Comparison of ENCODE assay signal across 1 cellular context in the genomic region with DNA sequence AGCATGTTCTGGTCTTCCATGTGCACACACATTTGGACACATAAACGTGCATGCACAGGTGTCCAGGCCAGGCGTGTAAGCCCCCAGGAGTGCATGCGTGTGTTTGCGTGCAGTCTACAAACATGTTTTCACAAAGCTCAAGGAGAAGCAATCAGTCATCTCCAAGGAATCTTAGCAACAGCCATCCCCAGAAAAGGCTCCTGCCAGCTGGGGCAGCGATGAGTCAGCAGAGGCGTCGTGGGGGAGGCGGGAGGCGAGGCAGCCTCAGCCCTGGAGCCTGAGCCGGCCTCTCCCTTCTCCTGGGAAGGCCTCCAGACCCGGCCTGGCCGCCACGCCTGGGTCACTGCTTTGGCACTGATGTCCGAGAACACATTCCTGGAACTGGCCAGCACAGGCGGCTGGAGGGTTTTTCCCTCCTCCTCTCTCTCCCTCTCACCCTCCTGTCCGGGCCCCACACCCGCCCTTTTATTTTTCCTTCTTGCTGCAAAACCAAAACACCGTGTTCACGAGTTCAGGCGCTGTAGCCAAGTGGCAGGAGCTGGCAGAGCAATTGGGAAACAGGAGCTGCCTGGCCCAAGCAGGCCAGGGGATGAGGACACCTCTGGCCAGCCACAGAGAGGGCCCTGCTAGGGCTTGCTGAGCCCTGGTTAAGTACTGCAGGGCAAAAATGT.
TF ChIP-seq lines count a peak whose summit lies in the region.

No MANE protein-coding gene starts in this region.

TF ChIP-seq in HEK293, 187 proteins besides CTCF, POLR2A, EP300 and RAD21 (continued from another document and continues in another):
- TF ChIP-seq, protein P1, sequence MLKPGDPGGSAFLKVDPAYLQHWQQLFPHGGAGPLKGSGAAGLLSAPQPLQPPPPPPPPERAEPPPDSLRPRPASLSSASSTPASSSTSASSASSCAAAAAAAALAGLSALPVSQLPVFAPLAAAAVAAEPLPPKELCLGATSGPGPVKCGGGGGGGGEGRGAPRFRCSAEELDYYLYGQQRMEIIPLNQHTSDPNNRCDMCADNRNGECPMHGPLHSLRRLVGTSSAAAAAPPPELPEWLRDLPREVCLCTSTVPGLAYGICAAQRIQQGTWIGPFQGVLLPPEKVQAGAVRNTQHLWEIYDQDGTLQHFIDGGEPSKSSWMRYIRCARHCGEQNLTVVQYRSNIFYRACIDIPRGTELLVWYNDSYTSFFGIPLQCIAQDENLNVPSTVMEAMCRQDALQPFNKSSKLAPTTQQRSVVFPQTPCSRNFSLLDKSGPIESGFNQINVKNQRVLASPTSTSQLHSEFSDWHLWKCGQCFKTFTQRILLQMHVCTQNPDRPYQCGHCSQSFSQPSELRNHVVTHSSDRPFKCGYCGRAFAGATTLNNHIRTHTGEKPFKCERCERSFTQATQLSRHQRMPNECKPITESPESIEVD (tag by site-specific recombination; IDR thresholded peaks at IDR 0.05), result no peak
- TF ChIP-seq ZNF335 (tag by site-specific recombination; conservative IDR thresholded peaks at IDR 0.05) (peak; percentile 77), ZBTB7A (tag by site-specific recombination; IDR thresholded peaks at IDR 0.05; ENCODE audit: low read depth) (no peak), ZBTB8A (tag by site-specific recombination; IDR thresholded peaks at IDR 0.05) (peak; percentile 93), ZEB2 (tag by site-specific recombination; IDR thresholded peaks at IDR 0.05) (peak; percentile 68), ZBTB1 (tag by site-specific recombination; IDR thresholded peaks at IDR 0.05) (no peak), SP2 (tag by site-specific recombination; IDR thresholded peaks at IDR 0.05) (peak; percentile 45), ZNF114 (tag by site-specific recombination; IDR thresholded peaks at IDR 0.05) (no peak), GLIS1 (tag by site-specific recombination; IDR thresholded peaks at IDR 0.05) (peak; percentile 95), ZNF184 (tag by site-specific recombination; IDR thresholded peaks at IDR 0.05) (no peak), GLIS2 (tag by site-specific recombination; IDR thresholded peaks at IDR 0.05) (peak; percentile 73), ZSCAN30 (tag by site-specific recombination; IDR thresholded peaks at IDR 0.05) (peak; percentile 91), KLF9 (tag by site-specific recombination; IDR thresholded peaks at IDR 0.05; ENCODE audit: low read depth) (no peak), ZNF354C (tag by site-specific recombination; IDR thresholded peaks at IDR 0.05; ENCODE audit: borderline replicate concordance, low read depth) (no peak), ZNF221 (tag by site-specific recombination; IDR thresholded peaks at IDR 0.05; ENCODE audit: borderline replicate concordance) (no peak), KLF16 (tag by site-specific recombination; IDR thresholded peaks at IDR 0.05) (peak; percentile 47; the same call in 1 of the 2 replicates), ZNF621 (tag by site-specific recombination; IDR thresholded peaks at IDR 0.05) (no peak), ZNF544 (tag by site-specific recombination; IDR thresholded peaks at IDR 0.05) (no peak), KLF8 (tag by site-specific recombination; IDR thresholded peaks at IDR 0.05) (peak; percentile 74; the same call in 1 of the 2 replicates), ZNF121 (tag by site-specific recombination; IDR thresholded peaks at IDR 0.05) (no peak), ZNF768 (tag by site-specific recombination; IDR thresholded peaks at IDR 0.05) (no peak), ZNF558 (tag by site-specific recombination; IDR thresholded peaks at IDR 0.05) (no peak), ZBTB48 (tag by site-specific recombination; IDR thresholded peaks at IDR 0.05) (peak; percentile 58; the same call in 1 of the 2 replicates), ZNF394 (tag by site-specific recombination; IDR thresholded peaks at IDR 0.05; ENCODE audit: borderline replicate concordance) (no peak)
- TF ChIP-seq, protein P2, sequence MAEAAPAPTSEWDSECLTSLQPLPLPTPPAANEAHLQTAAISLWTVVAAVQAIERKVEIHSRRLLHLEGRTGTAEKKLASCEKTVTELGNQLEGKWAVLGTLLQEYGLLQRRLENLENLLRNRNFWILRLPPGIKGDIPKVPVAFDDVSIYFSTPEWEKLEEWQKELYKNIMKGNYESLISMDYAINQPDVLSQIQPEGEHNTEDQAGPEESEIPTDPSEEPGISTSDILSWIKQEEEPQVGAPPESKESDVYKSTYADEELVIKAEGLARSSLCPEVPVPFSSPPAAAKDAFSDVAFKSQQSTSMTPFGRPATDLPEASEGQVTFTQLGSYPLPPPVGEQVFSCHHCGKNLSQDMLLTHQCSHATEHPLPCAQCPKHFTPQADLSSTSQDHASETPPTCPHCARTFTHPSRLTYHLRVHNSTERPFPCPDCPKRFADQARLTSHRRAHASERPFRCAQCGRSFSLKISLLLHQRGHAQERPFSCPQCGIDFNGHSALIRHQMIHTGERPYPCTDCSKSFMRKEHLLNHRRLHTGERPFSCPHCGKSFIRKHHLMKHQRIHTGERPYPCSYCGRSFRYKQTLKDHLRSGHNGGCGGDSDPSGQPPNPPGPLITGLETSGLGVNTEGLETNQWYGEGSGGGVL (tag by site-specific recombination; IDR thresholded peaks at IDR 0.05), result no peak
- TF ChIP-seq, protein P3, sequence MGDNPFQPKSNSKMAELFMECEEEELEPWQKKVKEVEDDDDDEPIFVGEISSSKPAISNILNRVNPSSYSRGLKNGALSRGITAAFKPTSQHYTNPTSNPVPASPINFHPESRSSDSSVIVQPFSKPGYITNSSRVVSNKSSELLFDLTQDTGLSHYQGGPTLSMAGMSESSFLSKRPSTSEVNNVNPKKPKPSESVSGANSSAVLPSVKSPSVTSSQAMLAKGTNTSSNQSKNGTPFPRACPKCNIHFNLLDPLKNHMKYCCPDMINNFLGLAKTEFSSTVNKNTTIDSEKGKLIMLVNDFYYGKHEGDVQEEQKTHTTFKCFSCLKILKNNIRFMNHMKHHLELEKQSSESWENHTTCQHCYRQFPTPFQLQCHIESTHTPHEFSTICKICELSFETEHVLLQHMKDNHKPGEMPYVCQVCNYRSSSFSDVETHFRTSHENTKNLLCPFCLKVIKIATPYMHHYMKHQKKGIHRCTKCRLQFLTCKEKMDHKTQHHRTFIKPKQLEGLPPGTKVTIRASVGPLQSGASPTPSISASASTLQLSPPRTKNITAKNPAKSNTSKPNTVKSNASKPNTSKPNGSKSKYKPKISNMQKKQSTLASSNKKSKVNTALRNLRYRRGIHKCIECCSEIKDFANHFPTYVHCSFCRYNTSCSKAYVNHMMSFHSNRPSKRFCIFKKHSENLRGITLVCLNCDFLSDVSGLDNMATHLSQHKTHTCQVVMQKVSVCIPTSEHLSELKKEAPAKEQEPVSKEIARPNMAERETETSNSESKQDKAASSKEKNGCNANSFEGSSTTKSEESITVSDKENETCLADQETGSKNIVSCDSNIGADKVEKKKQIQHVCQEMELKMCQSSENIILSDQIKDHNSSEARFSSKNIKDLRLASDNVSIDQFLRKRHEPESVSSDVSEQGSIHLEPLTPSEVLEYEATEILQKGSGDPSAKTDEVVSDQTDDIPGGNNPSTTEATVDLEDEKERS (tag by site-specific recombination; IDR thresholded peaks at IDR 0.05), result no peak
- TF ChIP-seq, protein P4, sequence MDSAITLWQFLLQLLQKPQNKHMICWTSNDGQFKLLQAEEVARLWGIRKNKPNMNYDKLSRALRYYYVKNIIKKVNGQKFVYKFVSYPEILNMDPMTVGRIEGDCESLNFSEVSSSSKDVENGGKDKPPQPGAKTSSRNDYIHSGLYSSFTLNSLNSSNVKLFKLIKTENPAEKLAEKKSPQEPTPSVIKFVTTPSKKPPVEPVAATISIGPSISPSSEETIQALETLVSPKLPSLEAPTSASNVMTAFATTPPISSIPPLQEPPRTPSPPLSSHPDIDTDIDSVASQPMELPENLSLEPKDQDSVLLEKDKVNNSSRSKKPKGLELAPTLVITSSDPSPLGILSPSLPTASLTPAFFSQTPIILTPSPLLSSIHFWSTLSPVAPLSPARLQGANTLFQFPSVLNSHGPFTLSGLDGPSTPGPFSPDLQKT (IDR thresholded peaks at IDR 0.05; ENCODE audit: borderline replicate concordance, low read depth, low read length), result no peak
- TF ChIP-seq, protein P5, sequence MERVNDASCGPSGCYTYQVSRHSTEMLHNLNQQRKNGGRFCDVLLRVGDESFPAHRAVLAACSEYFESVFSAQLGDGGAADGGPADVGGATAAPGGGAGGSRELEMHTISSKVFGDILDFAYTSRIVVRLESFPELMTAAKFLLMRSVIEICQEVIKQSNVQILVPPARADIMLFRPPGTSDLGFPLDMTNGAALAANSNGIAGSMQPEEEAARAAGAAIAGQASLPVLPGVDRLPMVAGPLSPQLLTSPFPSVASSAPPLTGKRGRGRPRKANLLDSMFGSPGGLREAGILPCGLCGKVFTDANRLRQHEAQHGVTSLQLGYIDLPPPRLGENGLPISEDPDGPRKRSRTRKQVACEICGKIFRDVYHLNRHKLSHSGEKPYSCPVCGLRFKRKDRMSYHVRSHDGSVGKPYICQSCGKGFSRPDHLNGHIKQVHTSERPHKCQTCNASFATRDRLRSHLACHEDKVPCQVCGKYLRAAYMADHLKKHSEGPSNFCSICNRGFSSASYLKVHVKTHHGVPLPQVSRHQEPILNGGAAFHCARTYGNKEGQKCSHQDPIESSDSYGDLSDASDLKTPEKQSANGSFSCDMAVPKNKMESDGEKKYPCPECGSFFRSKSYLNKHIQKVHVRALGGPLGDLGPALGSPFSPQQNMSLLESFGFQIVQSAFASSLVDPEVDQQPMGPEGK (tag by site-specific recombination; IDR thresholded peaks at IDR 0.05), result peak; percentile 75
- TF ChIP-seq, protein P6, sequence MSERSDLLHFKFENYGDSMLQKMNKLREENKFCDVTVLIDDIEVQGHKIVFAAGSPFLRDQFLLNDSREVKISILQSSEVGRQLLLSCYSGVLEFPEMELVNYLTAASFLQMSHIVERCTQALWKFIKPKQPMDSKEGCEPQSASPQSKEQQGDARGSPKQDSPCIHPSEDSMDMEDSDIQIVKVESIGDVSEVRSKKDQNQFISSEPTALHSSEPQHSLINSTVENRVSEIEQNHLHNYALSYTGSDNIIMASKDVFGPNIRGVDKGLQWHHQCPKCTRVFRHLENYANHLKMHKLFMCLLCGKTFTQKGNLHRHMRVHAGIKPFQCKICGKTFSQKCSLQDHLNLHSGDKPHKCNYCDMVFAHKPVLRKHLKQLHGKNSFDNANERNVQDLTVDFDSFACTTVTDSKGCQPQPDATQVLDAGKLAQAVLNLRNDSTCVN (tag by site-specific recombination; optimal IDR thresholded peaks at IDR 0.05), result peak; percentile 22
- TF ChIP-seq, protein P7, sequence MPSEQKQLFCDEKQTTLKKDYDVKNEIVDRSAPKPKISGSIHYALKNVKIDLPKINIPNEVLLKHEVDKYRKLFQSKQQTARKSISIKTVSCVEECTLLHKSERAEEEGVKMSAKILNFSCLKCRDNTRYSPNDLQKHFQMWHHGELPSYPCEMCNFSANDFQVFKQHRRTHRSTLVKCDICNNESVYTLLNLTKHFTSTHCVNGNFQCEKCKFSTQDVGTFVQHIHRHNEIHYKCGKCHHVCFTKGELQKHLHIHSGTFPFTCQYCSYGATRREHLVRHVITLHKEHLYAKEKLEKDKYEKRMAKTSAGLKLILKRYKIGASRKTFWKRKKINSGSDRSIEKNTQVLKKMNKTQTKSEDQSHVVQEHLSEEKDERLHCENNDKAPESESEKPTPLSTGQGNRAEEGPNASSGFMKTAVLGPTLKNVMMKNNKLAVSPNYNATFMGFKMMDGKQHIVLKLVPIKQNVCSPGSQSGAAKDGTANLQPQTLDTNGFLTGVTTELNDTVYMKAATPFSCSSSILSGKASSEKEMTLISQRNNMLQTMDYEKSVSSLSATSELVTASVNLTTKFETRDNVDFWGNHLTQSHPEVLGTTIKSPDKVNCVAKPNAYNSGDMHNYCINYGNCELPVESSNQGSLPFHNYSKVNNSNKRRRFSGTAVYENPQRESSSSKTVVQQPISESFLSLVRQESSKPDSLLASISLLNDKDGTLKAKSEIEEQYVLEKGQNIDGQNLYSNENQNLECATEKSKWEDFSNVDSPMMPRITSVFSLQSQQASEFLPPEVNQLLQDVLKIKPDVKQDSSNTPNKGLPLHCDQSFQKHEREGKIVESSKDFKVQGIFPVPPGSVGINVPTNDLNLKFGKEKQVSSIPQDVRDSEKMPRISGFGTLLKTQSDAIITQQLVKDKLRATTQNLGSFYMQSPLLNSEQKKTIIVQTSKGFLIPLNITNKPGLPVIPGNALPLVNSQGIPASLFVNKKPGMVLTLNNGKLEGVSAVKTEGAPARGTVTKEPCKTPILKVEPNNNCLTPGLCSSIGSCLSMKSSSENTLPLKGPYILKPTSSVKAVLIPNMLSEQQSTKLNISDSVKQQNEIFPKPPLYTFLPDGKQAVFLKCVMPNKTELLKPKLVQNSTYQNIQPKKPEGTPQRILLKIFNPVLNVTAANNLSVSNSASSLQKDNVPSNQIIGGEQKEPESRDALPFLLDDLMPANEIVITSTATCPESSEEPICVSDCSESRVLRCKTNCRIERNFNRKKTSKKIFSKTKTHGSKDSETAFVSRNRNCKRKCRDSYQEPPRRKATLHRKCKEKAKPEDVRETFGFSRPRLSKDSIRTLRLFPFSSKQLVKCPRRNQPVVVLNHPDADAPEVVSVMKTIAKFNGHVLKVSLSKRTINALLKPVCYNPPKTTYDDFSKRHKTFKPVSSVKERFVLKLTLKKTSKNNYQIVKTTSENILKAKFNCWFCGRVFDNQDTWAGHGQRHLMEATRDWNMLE (tag by site-specific recombination; conservative IDR thresholded peaks at IDR 0.05; ENCODE audit: low read depth), result no peak
- TF ChIP-seq, protein P8, sequence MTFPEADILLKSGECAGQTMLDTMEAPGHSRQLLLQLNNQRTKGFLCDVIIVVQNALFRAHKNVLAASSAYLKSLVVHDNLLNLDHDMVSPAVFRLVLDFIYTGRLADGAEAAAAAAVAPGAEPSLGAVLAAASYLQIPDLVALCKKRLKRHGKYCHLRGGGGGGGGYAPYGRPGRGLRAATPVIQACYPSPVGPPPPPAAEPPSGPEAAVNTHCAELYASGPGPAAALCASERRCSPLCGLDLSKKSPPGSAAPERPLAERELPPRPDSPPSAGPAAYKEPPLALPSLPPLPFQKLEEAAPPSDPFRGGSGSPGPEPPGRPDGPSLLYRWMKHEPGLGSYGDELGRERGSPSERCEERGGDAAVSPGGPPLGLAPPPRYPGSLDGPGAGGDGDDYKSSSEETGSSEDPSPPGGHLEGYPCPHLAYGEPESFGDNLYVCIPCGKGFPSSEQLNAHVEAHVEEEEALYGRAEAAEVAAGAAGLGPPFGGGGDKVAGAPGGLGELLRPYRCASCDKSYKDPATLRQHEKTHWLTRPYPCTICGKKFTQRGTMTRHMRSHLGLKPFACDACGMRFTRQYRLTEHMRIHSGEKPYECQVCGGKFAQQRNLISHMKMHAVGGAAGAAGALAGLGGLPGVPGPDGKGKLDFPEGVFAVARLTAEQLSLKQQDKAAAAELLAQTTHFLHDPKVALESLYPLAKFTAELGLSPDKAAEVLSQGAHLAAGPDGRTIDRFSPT (tag by site-specific recombination; IDR thresholded peaks at IDR 0.05), result peak; percentile 79
